18 cellular contexts compared by ENCODE assay signal in the genomic region with DNA sequence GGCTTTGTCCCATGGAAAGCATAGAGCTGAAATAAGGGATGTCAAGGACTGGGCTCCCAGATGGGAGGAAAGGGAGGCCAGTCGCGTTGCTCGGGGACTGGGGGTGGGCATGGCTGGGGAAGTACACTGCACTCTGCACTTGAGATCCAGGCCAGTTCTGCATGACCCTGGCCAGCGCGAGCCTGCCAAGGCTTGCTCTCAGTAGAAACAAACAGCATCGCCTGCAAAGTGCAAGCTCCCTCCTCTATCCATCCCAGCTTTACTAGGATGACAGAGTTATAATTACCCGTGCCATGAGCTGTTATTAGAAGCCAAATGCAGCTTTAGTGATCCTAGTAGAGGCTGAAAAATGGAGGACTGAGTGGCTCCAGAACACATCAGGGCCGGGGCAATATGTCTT. TPM values are rescaled to one million over a fixed set of nuclear protein-coding genes. Genes with fewer than 3 reads are reported as not detected.
DNase-seq lines count a peak whose midpoint lies in the region; ATAC-seq and TF ChIP-seq lines count a peak whose summit lies in the region.
"Had no signal": no experiment of that assay in that cellular context is flagged by ENCODE, and none has a peak within 500 bp of the region (broad histone marks: within the 10 kb centered on the region; RNA-seq: fewer than 3 reads in every experiment).

No MANE protein-coding gene starts in this region.

- peak overlapping the region; percentile 57 to 73 for H3K27ac ChIP-seq in right atrium auricular region
- H3K27ac ChIP-seq: A549, KMS-11 had no signal

- H3K4me3 Mint-ChIP-seq in activated CD8-positive, alpha-beta T cell treated with anti-CD3 and anti-CD28 coated beads for 36 hours: no peak overlapping the region
- H3K4me3 Mint-ChIP-seq: T-helper 2 cell treated with Interferon-gamma antibody and Interleukin-4, amounts not matched to agents 5 μg/mL and 100 μg/mL, for 36 hours had no signal

- ATAC-seq in Right ventricle myocardium inferior (peak; percentile 46), sciatic nerve (peak; percentile 65), GM19395 (IDR thresholded peaks at IDR 0.05; ENCODE audit: unreplicated experiment) (no peak)
- no peak for ATAC-seq in activated CD8-positive, alpha-beta T cell treated with anti-CD3 and anti-CD28 coated beads for 36 hours
- ATAC-seq: activated CD4-positive, CD25-positive, alpha-beta regulatory T cell treated with anti-CD3 and anti-CD28 coated beads, Interleukin-2, amount 50 U/mL, for 24 hours had no signal

- no peak overlapping the region for H3K27ac Mint-ChIP-seq in activated CD8-positive, alpha-beta T cell treated with anti-CD3 and anti-CD28 coated beads for 36 hours
- H3K27ac Mint-ChIP-seq: activated T-helper 2 cell treated with anti-CD3 and anti-CD28 coated beads, Interferon-gamma antibody, Interleukin-2, Interleukin-4, amounts not matched to agents 10 μg/mL and 5 μg/mL and 100 μg/mL, durations not matched to agents 14 hours and 24 hours and 36 hours; T-helper 2 cell treated with Interferon-gamma antibody and Interleukin-4, amounts not matched to agents 5 μg/mL and 100 μg/mL, for 36 hours had no signal

- no peaks in the 10 kb centered on the region for H3K9me3 Mint-ChIP-seq in activated CD8-positive, alpha-beta T cell treated with anti-CD3 and anti-CD28 coated beads for 36 hours
- H3K9me3 Mint-ChIP-seq: activated T-helper 2 cell treated with anti-CD3 and anti-CD28 coated beads, Interferon-gamma antibody, Interleukin-2, Interleukin-4, amounts not matched to agents 10 μg/mL and 5 μg/mL and 100 μg/mL, durations not matched to agents 14 hours and 24 hours and 36 hours; T-helper 2 cell treated with Interferon-gamma antibody and Interleukin-4, amounts not matched to agents 5 μg/mL and 100 μg/mL, for 36 hours had no signal

- H3K27me3 ChIP-seq in right atrium auricular region: no peaks in the 10 kb centered on the region

- H3K36me3 ChIP-seq in right atrium auricular region: peaks cover 47% of the 10 kb centered on the region

- H3K4me1 Mint-ChIP-seq in activated CD8-positive, alpha-beta T cell treated with anti-CD3 and anti-CD28 coated beads for 36 hours (ENCODE audit: low read depth): peaks cover 7% of the 10 kb centered on the region

- no peaks in the 10 kb centered on the region for H3K9me3 ChIP-seq in right atrium auricular region
- H3K9me3 ChIP-seq: A549 had no signal

- intact Hi-C loops in Right ventricle myocardium inferior (cut with DNase I) (no loop called here), cardiac septum (cut with DNase I) (no loop called here), sciatic nerve (cut with DNase I) (no loop called here)
- intact Hi-C loops in activated CD8-positive, alpha-beta T cell treated with anti-CD3 and anti-CD28 coated beads for 36 hours (cut with micrococcal nuclease): no loop called here

- CTCF ChIA-PET in activated CD8-positive, alpha-beta T cell treated with anti-CD3 and anti-CD28 coated beads for 36 hours (lab: Charles Lee): interaction anchor here (1.8 kb wide), 1 partner anchor 9 kb away, joined by 7 read pairs; no protein-coding TSS in a partner anchor

- no peak for DNase-seq in Right ventricle myocardium inferior (ENCODE audit: missing footprints)
- no peak for DNase-seq in cardiac septum (ENCODE audit: low spot score)
- no peak for DNase-seq in right atrium auricular region (ENCODE audit: low spot score)
- DNase-seq in sciatic nerve (ENCODE audit: low spot score): no peak
- DNase-seq in AG08396 (ENCODE audit: low spot score): no peak
- DNase-seq in activated CD8-positive, alpha-beta T cell treated with anti-CD3 and anti-CD28 coated beads for 36 hours: no peak
- DNase-seq in HCEC 1CT: no peak
- DNase-seq: C1 segment of cervical spinal cord; NCI-H1048; NCI-H2029 treated with DMSO at 0.1 percent for 48 hours; NCI-H510A treated with DMSO at 0.1 percent for 48 hours; stimulated activated CD4-positive, alpha-beta T cell treated with anti-CD3 and anti-CD28 coated beads, Interleukin-4, amount 100 ng/mL, for 1 hour had no signal

- TF ChIP-seq CTCF in right atrium auricular region (IDR thresholded peaks at IDR 0.05): no peak
- TF ChIP-seq CTCF in activated CD8-positive, alpha-beta T cell treated with anti-CD3 and anti-CD28 coated beads for 36 hours (IDR thresholded peaks at IDR 0.05): no peak

- peaks cover 0 to 43% of the 10 kb centered on the region in 2 donors for H3K4me1 ChIP-seq in right atrium auricular region

- no peak overlapping the region for H3K4me3 ChIP-seq in right atrium auricular region
- H3K4me3 ChIP-seq: A549 had no signal

- POLR2A ChIA-PET in activated CD8-positive, alpha-beta T cell treated with anti-CD3 and anti-CD28 coated beads for 36 hours (lab: Charles Lee): no interaction called here

- H3K36me3 Mint-ChIP-seq in activated CD8-positive, alpha-beta T cell treated with anti-CD3 and anti-CD28 coated beads for 36 hours (ENCODE audit: low read depth): no peaks in the 10 kb centered on the region

- H3K27me3 Mint-ChIP-seq in activated CD8-positive, alpha-beta T cell treated with anti-CD3 and anti-CD28 coated beads for 36 hours: no peaks in the 10 kb centered on the region

RNA-seq across cellular contexts. Expression of a gene that starts 43.9 kb away (rescaled TPM):
- total RNA-seq in Right ventricle myocardium inferior (71.6 TPM), cardiac septum (42.0 TPM), right atrium auricular region (10 to 100 TPM; 22.1 to 22.6 TPM), sciatic nerve (124 TPM)
- total RNA-seq in activated CD8-positive, alpha-beta T cell treated with anti-CD3 and anti-CD28 coated beads for 36 hours: 100 to 1,000 TPM; 186 to 190 TPM

Comparison
In these comparisons a context has a peak if more than half of its experiments do, and no peak if none do; other contexts are left out.
1. ATAC-seq: peak in Right ventricle myocardium inferior (single experiment) and sciatic nerve (single experiment); none in activated CD8-positive, alpha-beta T cell treated with anti-CD3 and anti-CD28 coated beads for 36 hours (single experiment) and GM19395 (single experiment).